In the genomic region with DNA sequence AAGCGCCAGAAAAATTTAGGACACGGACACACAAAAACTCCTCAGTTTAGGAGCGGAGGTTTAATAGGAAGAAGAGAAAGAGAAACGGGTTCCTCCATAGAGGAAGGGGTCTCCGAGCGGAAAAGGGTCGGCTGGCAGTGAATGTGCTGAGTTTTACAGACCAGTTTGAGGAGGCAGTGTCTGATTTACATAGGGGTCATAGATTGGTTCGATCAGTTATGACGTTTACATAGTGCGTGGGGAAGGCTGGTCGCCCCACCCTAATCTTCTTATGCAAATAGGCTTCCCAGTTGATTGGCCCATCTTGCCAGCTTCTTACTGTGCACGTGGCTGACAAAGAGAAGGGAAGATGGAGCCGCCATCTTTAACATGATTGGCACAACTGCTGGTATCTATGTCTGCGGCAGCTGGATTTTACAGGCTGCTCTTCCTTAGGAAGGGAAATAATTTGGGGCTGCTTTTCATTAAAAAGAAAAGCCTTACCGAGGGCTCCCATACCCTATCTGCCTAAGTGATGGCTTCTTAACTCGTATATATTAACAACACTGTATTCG, we compare ENCODE assay signal across 7 cellular contexts. TPM values are rescaled to one million over a fixed set of nuclear protein-coding genes. Genes with fewer than 3 reads are reported as not detected.
DNase-seq lines count a peak whose midpoint lies in the region; ATAC-seq and TF ChIP-seq lines count a peak whose summit lies in the region.

No MANE protein-coding gene starts in this region.

- peak overlapping the region in 3 of 4 donors; percentile 69 to 95 (median 73) for H3K4me3 ChIP-seq in upper lobe of left lung

- ATAC-seq in upper lobe of left lung (ENCODE audit: low FRiP score in 2 of 2) (no peak), GM19452 (IDR thresholded peaks at IDR 0.05; ENCODE audit: unreplicated experiment) (no peak)

- no peak overlapping the region for H3K27ac ChIP-seq in upper lobe of left lung

- H3K4me1 ChIP-seq in upper lobe of left lung: peaks cover 14 to 22% (median 16%) of the 10 kb centered on the region in 4 donors

- peaks cover 34 to 48% (median 46%) of the 10 kb centered on the region in 4 donors for H3K9me3 ChIP-seq in upper lobe of left lung

- in situ Hi-C loops in G401 (cut with HindIII; ENCODE audit: low sequenced_read_pairs): no loop called here

- TF ChIP-seq CTCF in upper lobe of left lung (IDR thresholded peaks at IDR 0.05): no peak

- WGBS in upper lobe of left lung, 2 donors: 17 to 36% methylated on average over 14 to 17 of the region's 17 CpGs

- no peak for TF ChIP-seq POLR2A in upper lobe of left lung (IDR thresholded peaks at IDR 0.05)

- peak; percentile 19 for DNase-seq in G401 (ENCODE audit: low spot score)
- DNase-seq in NCI-H524 (lab: John Stamatoyannopoulos, UW): peak; percentile 21 to 26
- peak; percentile 11 for DNase-seq in brain pericyte (ENCODE audit: low read depth, low spot score)
- peak; percentile 68 for DNase-seq in kidney tubule cell (ENCODE audit: low spot score)
- DNase-seq in upper lobe of left lung: no peak
- DNase-seq in NCI-H1092 treated with DMSO at 0.1 percent for 48 hours (lab: John Stamatoyannopoulos, UW): no peak

- no peak for TF ChIP-seq EP300 in upper lobe of left lung (IDR thresholded peaks at IDR 0.05)

- H3K36me3 ChIP-seq in upper lobe of left lung: peaks cover under 1 to 27% (median 6%) of the 10 kb centered on the region in 4 donors

- no peaks in the 10 kb centered on the region for H3K27me3 ChIP-seq in upper lobe of left lung

RNA-seq across cellular contexts. Expression of a gene that starts 1.2 kb away (rescaled TPM):
- 1.3 and 2.3 TPM in 2 replicates for total RNA-seq in G401 (2014; rRNA removed; shearing (Covaris generic))
- total RNA-seq in upper lobe of left lung: 10 to 100 TPM in 1 of 6 donors, 1 to 10 TPM in 5; 1.6 to 11.5 (median 4.5) TPM

RNA-seq across cellular contexts. Expression of a gene that starts 17.8 kb away (rescaled TPM):
- 4.7 and 11.3 TPM in 2 replicates for total RNA-seq in G401 (2014; rRNA removed; shearing (Covaris generic))
- total RNA-seq in upper lobe of left lung: 100 to 1,000 TPM in 1 of 6 donors, 10 to 100 TPM in 5; 19.8 to 108 (median 29.1) TPM

RNA-seq across cellular contexts. Expression of a gene that starts 29.4 kb away (rescaled TPM):
- 0.03 TPM in 1 of 2 replicates, not detected in the other for total RNA-seq in G401 (2014; rRNA removed; shearing (Covaris generic))
- 10 to 100 TPM in 3 of 6 donors, 1 to 10 TPM in 3; 4.9 to 25.1 (median 9.5) TPM for total RNA-seq in upper lobe of left lung

RNA-seq across cellular contexts. Expression of a gene that starts 40.0 kb away (rescaled TPM):
- 0.25 TPM in 1 of 2 replicates, not detected in the other for total RNA-seq in G401 (2014; rRNA removed; shearing (Covaris generic))
- total RNA-seq in upper lobe of left lung: 1 to 10 TPM; 1.0 to 4.8 (median 1.8) TPM

RNA-seq across cellular contexts. Expression of a gene that starts 52.9 kb away (rescaled TPM):
- total RNA-seq in G401 (2014; rRNA removed; shearing (Covaris generic)): 9.1 and 14.4 TPM in 2 replicates
- 10 to 100 TPM in 5 of 6 donors, 1 to 10 TPM in 1; 6.8 to 25.8 (median 14.4) TPM for total RNA-seq in upper lobe of left lung

Comparison
In these comparisons a context has a peak if more than half of its experiments do, and no peak if none do; other contexts are left out.
1. DNase-seq: peak in G401 (single experiment), NCI-H524 (2 of 2), brain pericyte (single experiment) and kidney tubule cell (single experiment); none in upper lobe of left lung (0 of 2) and NCI-H1092 treated with DMSO at 0.1 percent for 48 hours (single experiment).